Comparison of ENCODE assay signal across 40 cellular contexts in the genomic region with DNA sequence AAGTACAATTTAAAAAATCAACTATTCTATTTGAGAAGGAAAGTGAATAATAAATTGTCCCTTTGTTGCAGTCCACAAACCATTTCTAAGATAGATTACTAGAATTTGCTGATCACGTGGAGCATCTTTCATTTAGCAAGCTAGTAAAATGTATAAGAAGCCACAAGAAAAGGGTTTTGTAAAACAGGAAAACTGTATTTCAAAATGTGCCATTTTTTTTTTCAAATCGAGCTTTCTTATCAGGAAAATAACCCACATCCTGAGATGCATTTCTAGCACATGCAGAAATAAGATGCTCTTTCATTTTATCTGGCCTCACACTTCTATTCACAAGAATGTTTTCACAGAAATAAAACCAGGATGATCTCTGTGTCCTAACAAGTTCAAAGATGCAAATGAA. TPM values are rescaled to one million over a fixed set of nuclear protein-coding genes. Genes with fewer than 3 reads are reported as not detected.
"Had no signal": no experiment of that assay in that cellular context is flagged by ENCODE, and none has a peak within 500 bp of the region (broad histone marks: within the 10 kb centered on the region; RNA-seq: fewer than 3 reads in every experiment).

No MANE protein-coding gene starts in this region.

- DNase-seq: Karpas-422, Kasumi-1, MG63, MM.1S, MV-4-11, NCI-H1048, NCI-H1092, NCI-H1092 treated with DMSO at 0.1 percent for 48 hours, NCI-H1105, NCI-H1105 treated with DMSO at 0.1 percent for 48 hours, NCI-H1417, NCI-H1417 treated with DMSO at 0.1 percent for 48 hours, NCI-H1436, NCI-H1436 treated with DMSO at 0.1 percent for 48 hours, NCI-H146, NCI-H1694, NCI-H1694 treated with DMSO at 0.1 percent for 48 hours, NCI-H187, NCI-H187 treated with DMSO at 0.1 percent for 48 hours, NCI-H1930, NCI-H2029, NCI-H2029 treated with DMSO at 0.1 percent for 48 hours, NCI-H2081, NCI-H2081 treated with DMSO at 0.1 percent for 48 hours, NCI-H2107, NCI-H2171, NCI-H2171 treated with DMSO at 0.1 percent for 48 hours, NCI-H2227 treated with DMSO at 0.1 percent for 48 hours, NCI-H226, NCI-H345, NCI-H446, NCI-H446 treated with DMSO at 0.1 percent for 48 hours, NCI-H510A, NCI-H510A treated with DMSO at 0.1 percent for 48 hours, NCI-H524, NCI-H524 treated with DMSO at 0.1 percent for 48 hours had no signal

- H3K36me3 ChIP-seq: MG63 had no signal

- H3K4me3 ChIP-seq: MG63 had no signal

- H3K9me3 ChIP-seq: MG63 had no signal

RNA-seq across cellular contexts. Expression of a gene that starts 3.2 kb away (rescaled TPM):
- total RNA-seq: LHCN-M2, M059J, MCF 10A, NCI-H460 had no signal

RNA-seq across cellular contexts. Expression of a gene that starts 6.0 kb away (rescaled TPM):
- total RNA-seq: LHCN-M2, M059J, MCF 10A, NCI-H460 had no signal

RNA-seq across cellular contexts. Expression of a gene that starts 38.6 kb away (rescaled TPM):
- total RNA-seq: LHCN-M2, M059J, MCF 10A, NCI-H460 had no signal

RNA-seq across cellular contexts. Expression of a gene that starts 48.4 kb away (rescaled TPM):
- total RNA-seq: LHCN-M2, M059J, MCF 10A, NCI-H460 had no signal
